8 cellular contexts compared by ENCODE assay signal in the genomic region with DNA sequence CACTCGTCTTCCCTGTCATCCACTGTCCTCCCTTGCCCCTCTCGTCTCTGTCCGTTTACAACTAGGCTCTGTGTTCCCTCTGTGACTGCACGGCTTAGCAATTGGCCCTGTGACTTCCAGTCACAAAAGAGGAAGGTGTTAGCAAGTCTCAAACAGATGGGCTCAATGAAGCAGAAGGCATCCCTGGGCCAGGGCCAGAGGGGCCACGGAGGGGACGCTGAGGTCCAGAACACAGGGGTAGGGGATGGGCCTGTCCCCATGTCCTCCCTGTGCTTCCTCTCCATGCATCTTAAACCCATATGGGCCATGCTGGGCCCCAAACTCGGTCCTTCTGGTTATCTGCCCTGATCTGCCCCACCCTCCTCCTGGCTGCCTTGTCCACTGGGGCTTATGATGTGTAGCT. TPM values are rescaled to one million over a fixed set of nuclear protein-coding genes. Genes with fewer than 3 reads are reported as not detected.
DNase-seq lines count a peak whose midpoint lies in the region; ATAC-seq and TF ChIP-seq lines count a peak whose summit lies in the region.

A gene with protein sequence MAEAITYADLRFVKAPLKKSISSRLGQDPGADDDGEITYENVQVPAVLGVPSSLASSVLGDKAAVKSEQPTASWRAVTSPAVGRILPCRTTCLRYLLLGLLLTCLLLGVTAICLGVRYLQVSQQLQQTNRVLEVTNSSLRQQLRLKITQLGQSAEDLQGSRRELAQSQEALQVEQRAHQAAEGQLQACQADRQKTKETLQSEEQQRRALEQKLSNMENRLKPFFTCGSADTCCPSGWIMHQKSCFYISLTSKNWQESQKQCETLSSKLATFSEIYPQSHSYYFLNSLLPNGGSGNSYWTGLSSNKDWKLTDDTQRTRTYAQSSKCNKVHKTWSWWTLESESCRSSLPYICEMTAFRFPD (minus strand): TSS at position 89 of the 403 bp plus-strand sequence. CDS start 110 bp downstream, outside the sequence.

- H3K4me1 ChIP-seq in CD4-positive, alpha-beta memory T cell (ENCODE audit: insufficient read depth, low read length), result peaks cover 36% of the 10 kb centered on the region
- H3K4me1 ChIP-seq in ectodermal cell (ENCODE audit: control insufficient read depth, insufficient read depth, low read length), result no peaks in the 10 kb centered on the region

- intact Hi-C loops in CD4-positive, alpha-beta memory T cell (cut with micrococcal nuclease), result loop anchor here (5.0 kb wide), 1 partner anchor 264 kb away; no protein-coding TSS in a partner anchor

- peak within 1 kb of the TSS; percentile 73 to 95 (median 93) for H3K27ac Mint-ChIP-seq in CD4-positive, alpha-beta memory T cell
- peak within 1 kb of the TSS in 1 of 3 experiments; percentile 71 for H3K27ac Mint-ChIP-seq in nephron

- H3K27me3 ChIP-seq in CD4-positive, alpha-beta memory T cell (ENCODE audit: insufficient read depth, low read length), result no peaks in the 10 kb centered on the region
- H3K27me3 ChIP-seq in ectodermal cell (ENCODE audit: control insufficient read depth, insufficient read depth, low read length, poor library complexity, severe bottlenecking), result peaks cover 42% of the 10 kb centered on the region

- ATAC-seq in HG03520 (IDR thresholded peaks at IDR 0.05; ENCODE audit: unreplicated experiment), result no peak
- no peak for ATAC-seq in GM19455 (IDR thresholded peaks at IDR 0.05; ENCODE audit: unreplicated experiment)

- peaks cover 26 to 58% (median 35%) of the 10 kb centered on the region in 4 donors for H3K4me1 Mint-ChIP-seq in CD4-positive, alpha-beta memory T cell
- H3K4me1 Mint-ChIP-seq in nephron, result peaks cover 10% of the 10 kb centered on the region

- no peak for DNase-seq in CD4-positive, alpha-beta memory T cell
- DNase-seq in Kasumi-1 (lab: John Stamatoyannopoulos, UW), result peak; percentile 44 to 46
- DNase-seq in NCI-H82 treated with DMSO at 0.1 percent for 48 hours (lab: John Stamatoyannopoulos, UW; ENCODE audit: unreplicated experiment), result no peak
- DNase-seq in amygdala (lab: John Stamatoyannopoulos, UW), result no peak

- no peaks in the 10 kb centered on the region for H3K9me3 ChIP-seq in CD4-positive, alpha-beta memory T cell (ENCODE audit: control insufficient read depth in 1 of 2, low read length in 2 of 2)
- H3K9me3 ChIP-seq in ectodermal cell (ENCODE audit: control insufficient read depth, low read length), result no peaks in the 10 kb centered on the region

- no peaks in the 10 kb centered on the region for H3K36me3 ChIP-seq in CD4-positive, alpha-beta memory T cell (ENCODE audit: insufficient read depth, low read length)
- H3K36me3 ChIP-seq in ectodermal cell (ENCODE audit: control insufficient read depth, insufficient read depth, low read length), result no peaks in the 10 kb centered on the region

- H3K27ac ChIP-seq in CD4-positive, alpha-beta memory T cell (ENCODE audit: low read depth, low read length), result peak within 1 kb of the TSS; percentile 60
- no peak within 1 kb of the TSS for H3K27ac ChIP-seq in ectodermal cell (ENCODE audit: insufficient read depth, low read depth, low read length, poor library complexity, severe bottlenecking)

- no peak for TF ChIP-seq CTCF in nephron (IDR thresholded peaks at IDR 0.05; ENCODE audit: unreplicated experiment in 3 of 3)

- H3K9me3 Mint-ChIP-seq in CD4-positive, alpha-beta memory T cell, result no peaks in the 10 kb centered on the region
- H3K9me3 Mint-ChIP-seq in nephron, result no peaks in the 10 kb centered on the region

- POLR2A ChIA-PET in CD4-positive, alpha-beta memory T cell (lab: Charles Lee; ENCODE audit: partially characterized antibody), result interaction anchor here (1.2 to 8.2 kb wide), 6 partner anchors 11 to 77 kb away, joined by 5 to 148 read pairs (median 41); a partner anchor contains a TSS

- H3K4me3 Mint-ChIP-seq in CD4-positive, alpha-beta memory T cell, result peak within 1 kb of the TSS; percentile 84 to 91 (median 88)
- H3K4me3 Mint-ChIP-seq in nephron, result peak within 1 kb of the TSS; percentile 58 to 74 (median 72)

- WGBS in ectodermal cell, 2 experiments, result 84 to 86% methylated on average over 7 of the region's 7 CpGs

- H3K27me3 Mint-ChIP-seq in CD4-positive, alpha-beta memory T cell, result no peaks in the 10 kb centered on the region
- H3K27me3 Mint-ChIP-seq in nephron (ENCODE audit: low read depth), result peaks cover 54% of the 10 kb centered on the region

- H3K36me3 Mint-ChIP-seq in CD4-positive, alpha-beta memory T cell, result no peaks in the 10 kb centered on the region
- no peaks in the 10 kb centered on the region for H3K36me3 Mint-ChIP-seq in nephron (ENCODE audit: low read depth)

- CTCF ChIA-PET in CD4-positive, alpha-beta memory T cell (lab: Charles Lee; ENCODE audit: partially characterized antibody), result interaction anchor here (1.3 to 11.1 kb wide), 7 partner anchors 7 to 114 kb away, joined by 4 to 145 read pairs (median 14); a partner anchor contains a TSS

- peak within 1 kb of the TSS; percentile 63 to 64 for H3K4me3 ChIP-seq in CD4-positive, alpha-beta memory T cell (ENCODE audit: low read length in 2 of 2)
- H3K4me3 ChIP-seq in ectodermal cell (ENCODE audit: insufficient read depth, low read depth, low read length), result peak within 1 kb of the TSS; percentile 34

RNA-seq across cellular contexts. Expression of the gene that starts here (rescaled TPM):
- 1 to 10 TPM; 4.4 to 6.5 TPM for total RNA-seq in CD4-positive, alpha-beta memory T cell
- polyA plus RNA-seq in CD4-positive, alpha-beta memory T cell, result 1 to 10 TPM; 1.4 to 1.8 TPM
- polyA plus RNA-seq in ectodermal cell (2013, experiment 1 of 4), result 2.5 TPM
- 2.5 TPM for polyA plus RNA-seq in ectodermal cell (2013, experiment 2 of 4)
- polyA plus RNA-seq in ectodermal cell (2013, experiment 3 of 4), result 3.3 TPM
- 2.9 TPM for polyA plus RNA-seq in ectodermal cell (2013, experiment 4 of 4)

Comparison
In these comparisons a context has a peak if more than half of its experiments do, and no peak if none do; other contexts are left out.
1. DNase-seq: peak in Kasumi-1 (2 of 2); none in CD4-positive, alpha-beta memory T cell (0 of 5), NCI-H82 treated with DMSO at 0.1 percent for 48 hours (single experiment) and amygdala (0 of 56).